ENCODE assay signal across 8 cellular contexts in genomic region chr11:118621071-118621815, GRCh38. TPM values are rescaled to one million over a fixed set of nuclear protein-coding genes. Genes with fewer than 3 reads are reported as not detected.
DNase-seq lines count a peak whose midpoint lies in the region; ATAC-seq and TF ChIP-seq lines count a peak whose summit lies in the region.

No MANE protein-coding gene starts in this region.

- H3K27ac Mint-ChIP-seq in activated CD4-positive, alpha-beta memory T cell treated with anti-CD3 and anti-CD28 coated beads for 36 hours, result no peak overlapping the region
- H3K27ac Mint-ChIP-seq in memory B cell, result no peak overlapping the region

- H3K36me3 ChIP-seq in stomach, result peaks cover 22 to 40% (median 29%) of the 10 kb centered on the region in 4 donors

- no peak for TF ChIP-seq CTCF in 22Rv1 (IDR thresholded peaks at IDR 0.05)
- TF ChIP-seq CTCF in GM13976 (IDR thresholded peaks at IDR 0.05; ENCODE audit: borderline replicate concordance, control extremely low read depth, extremely low read depth, insufficient read depth, missing control alignments), result no peak
- TF ChIP-seq CTCF in epithelial cell of proximal tubule (conservative IDR thresholded peaks at IDR 0.05; ENCODE audit: low read depth, low read length), result no peak
- TF ChIP-seq CTCF in stomach (IDR thresholded peaks at IDR 0.05), result no peak

- 3 to 5% (median 4%) methylated on average over 24 to 38 of the region's 38 CpGs for WGBS in stomach, 5 donors

- intact Hi-C loops in activated CD4-positive, alpha-beta memory T cell treated with anti-CD3 and anti-CD28 coated beads for 36 hours (cut with micrococcal nuclease), result no loop called here
- intact Hi-C loops in stomach (cut with DNase I; ENCODE audit: low total_unique reads), result no loop called here

- peaks cover 8% of the 10 kb centered on the region for H3K4me1 Mint-ChIP-seq in activated CD4-positive, alpha-beta memory T cell treated with anti-CD3 and anti-CD28 coated beads for 36 hours (ENCODE audit: low read depth)
- H3K4me1 Mint-ChIP-seq in memory B cell, result peaks cover 4% of the 10 kb centered on the region

- no peaks in the 10 kb centered on the region for H3K9me3 Mint-ChIP-seq in activated CD4-positive, alpha-beta memory T cell treated with anti-CD3 and anti-CD28 coated beads for 36 hours
- H3K9me3 Mint-ChIP-seq in memory B cell, result no peaks in the 10 kb centered on the region

- CTCF ChIA-PET in activated CD4-positive, alpha-beta memory T cell treated with anti-CD3 and anti-CD28 coated beads for 36 hours (lab: Charles Lee), result interaction anchor here (0.9 to 1.3 kb wide), 3 partner anchors 10 to 38 kb away, joined by 3 read pairs; no protein-coding TSS in a partner anchor

- ATAC-seq in memory B cell (ENCODE audit: low read depth), result peak; percentile 56
- no peak for ATAC-seq in HG03139 (IDR thresholded peaks at IDR 0.05; ENCODE audit: unreplicated experiment)

- POLR2A ChIA-PET in activated CD4-positive, alpha-beta memory T cell treated with anti-CD3 and anti-CD28 coated beads for 36 hours (lab: Charles Lee), result no interaction called here

- H3K27ac ChIP-seq in 22Rv1 (peak overlapping the region; percentile 81), stomach (peak overlapping the region; percentile 37 to 84 (median 80))

- TF ChIP-seq POLR2A in stomach (IDR thresholded peaks at IDR 0.05), result no peak

- DNase-seq in GM13976 (ENCODE audit: low spot score) (peak; percentile 71), NCI-H226 (peak; percentile 93), epithelial cell of proximal tubule (ENCODE audit: low read depth) (no peak), memory B cell (ENCODE audit: low spot score in 2 of 2) (no peak), stomach (peak; percentile 85)
- DNase-seq in activated CD4-positive, alpha-beta memory T cell treated with anti-CD3 and anti-CD28 coated beads for 36 hours, result peak; percentile 46

- in situ Hi-C loops in GM13976 (cut with MboI; ENCODE audit: low sequenced_read_pairs, unreplicated experiment), result no loop called here

- H3K4me3 ChIP-seq in epithelial cell of proximal tubule (ENCODE audit: low read depth, low read length), result peak overlapping the region; percentile 78
- peak overlapping the region; percentile 54 to 59 (median 56) for H3K4me3 ChIP-seq in stomach

- H3K9me3 ChIP-seq in stomach, result no peaks in the 10 kb centered on the region

- peaks cover 0 to 5% (median 0%) of the 10 kb centered on the region in 3 donors for H3K27me3 ChIP-seq in stomach

- TF ChIP-seq EP300 in stomach (IDR thresholded peaks at IDR 0.05), result no peak

- peaks cover 16% of the 10 kb centered on the region for H3K27me3 Mint-ChIP-seq in activated CD4-positive, alpha-beta memory T cell treated with anti-CD3 and anti-CD28 coated beads for 36 hours
- H3K27me3 Mint-ChIP-seq in memory B cell, result peaks cover 21% of the 10 kb centered on the region

- H3K4me3 Mint-ChIP-seq in activated CD4-positive, alpha-beta memory T cell treated with anti-CD3 and anti-CD28 coated beads for 36 hours, result peak overlapping the region; percentile 40
- H3K4me3 Mint-ChIP-seq in memory B cell, result peak overlapping the region; percentile 74

- no peaks in the 10 kb centered on the region for H3K36me3 Mint-ChIP-seq in activated CD4-positive, alpha-beta memory T cell treated with anti-CD3 and anti-CD28 coated beads for 36 hours
- peaks cover 4% of the 10 kb centered on the region for H3K36me3 Mint-ChIP-seq in memory B cell

- peaks cover 56 to 86% (median 64%) of the 10 kb centered on the region in 4 donors for H3K4me1 ChIP-seq in stomach

RNA-seq across cellular contexts. Expression of gene PHLDB1, which starts 13.8 kb away (rescaled TPM):
- 1 to 10 TPM; 2.0 to 2.4 TPM for total RNA-seq in activated CD4-positive, alpha-beta memory T cell treated with anti-CD3 and anti-CD28 coated beads for 36 hours
- total RNA-seq in epithelial cell of proximal tubule (49.8 and 64.2 TPM in 2 replicates), stomach (100 to 1,000 TPM in 1 of 5 donors, 10 to 100 TPM in 4; 34.4 to 291 (median 50.2) TPM)
- 10 to 100 TPM; 28.4 to 43.1 (median 39.7) TPM for polyA plus RNA-seq in stomach

RNA-seq across cellular contexts. Expression of gene ARCN1, which starts 49.0 kb away (rescaled TPM):
- 100 to 1,000 TPM; 180 to 182 TPM for total RNA-seq in activated CD4-positive, alpha-beta memory T cell treated with anti-CD3 and anti-CD28 coated beads for 36 hours
- 88.7 and 111 TPM in 2 replicates for total RNA-seq in epithelial cell of proximal tubule
- 100 to 1,000 TPM in 1 of 5 donors, 10 to 100 TPM in 4; 22.0 to 115 (median 60.0) TPM for total RNA-seq in stomach
- 100 to 1,000 TPM in 1 of 3 donors, 10 to 100 TPM in 2; 50.7 to 107 (median 60.2) TPM for polyA plus RNA-seq in stomach

RNA-seq across cellular contexts. Expression of gene IFT46, which starts 55.5 kb away (rescaled TPM):
- total RNA-seq in activated CD4-positive, alpha-beta memory T cell treated with anti-CD3 and anti-CD28 coated beads for 36 hours, result 10 to 100 TPM; 16.0 to 17.1 TPM
- 13.5 and 15.8 TPM in 2 replicates for total RNA-seq in epithelial cell of proximal tubule
- total RNA-seq in stomach, result 100 to 1,000 TPM in 1 of 5 donors, 10 to 100 TPM in 3, 1 to 10 TPM in 1; 3.5 to 113 (median 28.4) TPM
- polyA plus RNA-seq in stomach, result 10 to 100 TPM; 15.4 to 17.9 (median 17.5) TPM

RNA-seq across cellular contexts. Expression of gene TREH, which starts 58.2 kb away (rescaled TPM):
- total RNA-seq in activated CD4-positive, alpha-beta memory T cell treated with anti-CD3 and anti-CD28 coated beads for 36 hours, result not detected
- total RNA-seq in epithelial cell of proximal tubule (not detected in 2 replicates), stomach (under 1 TPM in 1 of 5 donors, not detected in 4; 0.45 TPM)
- 1 to 10 TPM in 2 of 3 donors, under 1 TPM in 1; 0.76 to 2.2 (median 1.4) TPM for polyA plus RNA-seq in stomach

Comparison
In these comparisons a context has a peak if more than half of its experiments do, and no peak if none do; other contexts are left out.
1. DNase-seq: peak in GM13976 (single experiment), NCI-H226 (single experiment), activated CD4-positive, alpha-beta memory T cell treated with anti-CD3 and anti-CD28 coated beads for 36 hours (single experiment) and stomach (single experiment); none in epithelial cell of proximal tubule (single experiment) and memory B cell (0 of 2).
2. RNA of gene PHLDB1, which starts 13.8 kb away (total RNA-seq): 34.4 to 291 TPM in stomach and 49.8 to 64.2 TPM in epithelial cell of proximal tubule; 2.0 to 2.4 TPM in activated CD4-positive, alpha-beta memory T cell treated with anti-CD3 and anti-CD28 coated beads for 36 hours; every median in the first group is over 10 times any median in the second.